Comparison of ENCODE assay signal across 8 cellular contexts in the genomic region with DNA sequence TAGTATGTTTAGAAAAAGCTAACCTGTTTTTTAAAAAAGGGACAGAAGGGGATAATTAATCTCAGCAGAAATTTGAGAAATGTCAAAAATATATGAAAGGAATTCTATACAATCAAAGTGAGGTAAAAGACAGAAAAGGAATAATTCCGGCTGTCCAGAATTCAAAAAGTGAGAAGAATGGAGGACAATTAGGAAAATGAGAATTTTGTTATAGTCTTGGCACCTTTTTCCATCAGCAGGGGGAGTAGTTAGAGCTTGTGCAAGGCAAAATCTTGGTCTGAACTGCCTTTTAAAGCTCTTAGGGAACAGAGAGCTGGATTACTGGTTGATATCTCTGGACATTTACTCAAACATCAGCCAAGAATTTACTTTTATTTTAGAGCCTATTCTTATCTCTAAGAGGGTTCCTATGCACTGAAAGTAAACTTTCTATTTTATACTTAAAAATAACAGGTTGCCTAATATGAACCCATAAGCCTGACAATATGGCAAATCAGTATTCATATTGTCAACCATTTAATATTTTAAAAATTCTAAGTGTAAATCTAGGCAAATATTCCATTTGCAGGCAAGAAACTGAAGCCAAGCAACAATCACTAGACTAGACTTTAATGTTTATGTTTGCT.
DNase-seq lines count a peak whose midpoint lies in the region; ATAC-seq, FAIRE-seq and TF ChIP-seq lines count a peak whose summit lies in the region.

No MANE protein-coding gene starts in this region.

- H3K27me3 Mint-ChIP-seq in endodermal cell (ENCODE audit: insufficient read depth), result no peaks in the 10 kb centered on the region

- 44 to 71% methylated on average over 1 of the region's 1 CpG for WGBS in endodermal cell (ENCODE audit: insufficient coverage in 1 of 2, insufficient read length in 1 of 2), 2 experiments
- WGBS in pancreas, 2 donors, result 52 to 58% methylated on average over 1 of the region's 1 CpG

- H3K9ac ChIP-seq in endodermal cell (ENCODE audit: extremely low read depth, low read length, poor library complexity, severe bottlenecking), result no peak overlapping the region

- intact Hi-C loops in pancreas (cut with DNase I), result loop anchor here in 1 of 3 donors (10.0 kb wide), 1 partner anchor 99 kb away; no protein-coding TSS in a partner anchor

- H3K27ac ChIP-seq in endodermal cell (ENCODE audit: low read depth, low read length) (no peak overlapping the region), pancreas (no peak overlapping the region)

- no peaks in the 10 kb centered on the region for H3K9me3 ChIP-seq in endodermal cell (ENCODE audit: control insufficient read depth, low read length)
- H3K9me3 ChIP-seq in pancreas, result no peaks in the 10 kb centered on the region

- no peaks in the 10 kb centered on the region for H3K36me3 ChIP-seq in endodermal cell (ENCODE audit: control insufficient read depth, insufficient read depth, low read length)
- H3K36me3 ChIP-seq in pancreas, result no peaks in the 10 kb centered on the region

- ATAC-seq in pancreas (peak in 3 of 4 donors; percentile 45 to 56 (median 52)), GM21390 (IDR thresholded peaks at IDR 0.05; ENCODE audit: unreplicated experiment) (no peak), GM18867 (IDR thresholded peaks at IDR 0.05; ENCODE audit: unreplicated experiment) (no peak)

- H3K27me3 ChIP-seq in endodermal cell (ENCODE audit: control insufficient read depth, insufficient read depth, low read length, poor library complexity, severe bottlenecking) (no peaks in the 10 kb centered on the region), pancreas (no peaks in the 10 kb centered on the region)

- H3K36me3 Mint-ChIP-seq in endodermal cell (ENCODE audit: low read depth), result peaks cover 5% of the 10 kb centered on the region

- H3K4me1 Mint-ChIP-seq in endodermal cell, result peaks cover 2% of the 10 kb centered on the region

- no peaks in the 10 kb centered on the region for H3K4me1 ChIP-seq in endodermal cell (ENCODE audit: control insufficient read depth, insufficient read depth, low read length)
- H3K4me1 ChIP-seq in pancreas, result peaks cover 0 to 5% (median 0%) of the 10 kb centered on the region in 3 donors

- DNase-seq in NCI-H2196 (lab: John Stamatoyannopoulos, UW; ENCODE audit: unreplicated experiment) (peak; percentile 3), NCI-H2196 treated with DMSO at 0.1 percent for 48 hours (lab: John Stamatoyannopoulos, UW; ENCODE audit: unreplicated experiment) (no peak), NCI-H69 (lab: John Stamatoyannopoulos, UW) (peak; percentile 37), endodermal cell (no peak), pancreas (no peak)
- DNase-seq in stimulated activated CD4-positive, alpha-beta T cell treated with anti-CD3 and anti-CD28 coated beads, Interleukin-2, amount 100 ng/mL, for 48 hours, result no peak

- no peak overlapping the region for H3K4me3 ChIP-seq in endodermal cell (ENCODE audit: low read length)
- H3K4me3 ChIP-seq in pancreas, result no peak overlapping the region

- TF ChIP-seq CTCF in endodermal cell (conservative IDR thresholded peaks at IDR 0.05) (peak; percentile 78), pancreas (IDR thresholded peaks at IDR 0.05) (peak in 3 of 4 donors; percentile 20 to 46 (median 36))

- FAIRE-seq in pancreas (lab: Jason Lieb, UNC), result peak; percentile 41

- no peaks in the 10 kb centered on the region for H3K9me3 Mint-ChIP-seq in endodermal cell

- no peak overlapping the region for H3K27ac Mint-ChIP-seq in endodermal cell

- no peak overlapping the region for H3K4me3 Mint-ChIP-seq in endodermal cell

Comparison
In these comparisons a context has a peak if more than half of its experiments do, and no peak if none do; other contexts are left out.
1. DNase-seq: peak in NCI-H2196 (single experiment) and NCI-H69 (single experiment); none in NCI-H2196 treated with DMSO at 0.1 percent for 48 hours (single experiment), endodermal cell (single experiment), pancreas (0 of 6) and stimulated activated CD4-positive, alpha-beta T cell treated with anti-CD3 and anti-CD28 coated beads, Interleukin-2, amount 100 ng/mL, for 48 hours (0 of 2).
2. ATAC-seq: peak in pancreas (3 of 4); none in GM21390 (single experiment) and GM18867 (single experiment).